ENCODE assay signal across 9 cellular contexts in genomic region chr1:116372186-116372585, GRCh38. TPM values are rescaled to one million over a fixed set of nuclear protein-coding genes. Genes with fewer than 3 reads are reported as not detected.
A peak's percentile ranks its signal among the peaks of the same experiment; 100 is the strongest.
DNase-seq lines count a peak whose midpoint lies in the region; ATAC-seq and TF ChIP-seq lines count a peak whose summit lies in the region.
"Had no signal": no experiment of that assay in that cellular context is flagged by ENCODE, and none has a peak within 500 bp of the region (broad histone marks: within the 10 kb centered on the region; RNA-seq: fewer than 3 reads in every experiment).

No MANE protein-coding gene starts in this region.

- no peak for ATAC-seq in HCT116
- no peak for ATAC-seq in HG03378 (IDR thresholded peaks at IDR 0.05; ENCODE audit: unreplicated experiment)
- no peak for ATAC-seq in HG03045 (IDR thresholded peaks at IDR 0.05; ENCODE audit: unreplicated experiment)
- ATAC-seq in HG03196 (IDR thresholded peaks at IDR 0.05; ENCODE audit: unreplicated experiment), result no peak

- CTCF ChIA-PET in HCT116 (lab: Charles Lee), result interaction anchor here (1.5 kb wide), 1 partner anchor 233 kb away, joined by 3 read pairs; no protein-coding TSS in a partner anchor

- H3K36me3 Mint-ChIP-seq in activated T-helper 2 cell treated with anti-CD3 and anti-CD28 coated beads, Interferon-gamma antibody, Interleukin-2, Interleukin-4, amounts not matched to agents 10 μg/mL and 5 μg/mL and 100 μg/mL, durations not matched to agents 14 hours and 24 hours and 36 hours (ENCODE audit: low read depth), result peaks cover 17% of the 10 kb centered on the region

- no peak for TF ChIP-seq POLR2A in HCT116 (IDR thresholded peaks at IDR 0.05; ENCODE audit: borderline replicate concordance, extremely low read depth, insufficient read depth, insufficient read length)

- H3K9me3 ChIP-seq in HCT116 (ENCODE audit: control insufficient read depth in 1 of 2, insufficient read depth in 1 of 2, low read depth in 1 of 2, low read length in 2 of 2) (no peaks in the 10 kb centered on the region), iPS DF 6.9 (ENCODE audit: control insufficient read depth, insufficient read depth, low read length) (no peaks in the 10 kb centered on the region)

- H3K9me2 ChIP-seq in HCT116 (ENCODE audit: insufficient read depth), result no peaks in the 10 kb centered on the region

- H3K4me3 ChIP-seq in HCT116 (replicated peaks in 1 of 2; ENCODE audit: low read depth in 1 of 2, low read length in 2 of 2), result peak overlapping the region; percentile 68 to 81
- peak overlapping the region; percentile 82; the same call in 1 of the 2 replicates for H3K4me3 ChIP-seq in iPS DF 6.9 (ENCODE audit: low read length)
- peak overlapping the region; percentile 57 to 98 (median 82) for H3K4me3 ChIP-seq in skin epidermis

- POLR2A ChIA-PET in HCT116 (lab: Charles Lee), result interaction anchor here (1.0 kb wide), 1 partner anchor 163 kb away, joined by 3 read pairs; no protein-coding TSS in a partner anchor

- RAD21 ChIA-PET in HCT116 (lab: Charles Lee; ENCODE audit: low non-redundant PET in 1 of 2, low total read pairs in 2 of 2, uncharacterized antibody in 2 of 2, unreplicated experiment in 2 of 2), result no interaction called here

- H4K20me1 ChIP-seq in HCT116 (ENCODE audit: insufficient read depth), result peaks cover 6% of the 10 kb centered on the region; the same call in 1 of the 2 replicates

- peaks cover 27% of the 10 kb centered on the region for H3K4me1 Mint-ChIP-seq in activated T-helper 2 cell treated with anti-CD3 and anti-CD28 coated beads, Interferon-gamma antibody, Interleukin-2, Interleukin-4, amounts not matched to agents 10 μg/mL and 5 μg/mL and 100 μg/mL, durations not matched to agents 14 hours and 24 hours and 36 hours (ENCODE audit: low read depth)

- WGBS in iPS DF 6.9 (ENCODE audit: insufficient coverage, insufficient read length), result no CpG with 5 or more reads among the region's 11 CpGs

- H3K27me3 Mint-ChIP-seq in activated T-helper 2 cell treated with anti-CD3 and anti-CD28 coated beads, Interferon-gamma antibody, Interleukin-2, Interleukin-4, amounts not matched to agents 10 μg/mL and 5 μg/mL and 100 μg/mL, durations not matched to agents 14 hours and 24 hours and 36 hours (ENCODE audit: low read depth), result peaks cover 32% of the 10 kb centered on the region

- TF ChIP-seq RAD21 in HCT116 (IDR thresholded peaks at IDR 0.05; ENCODE audit: low read depth), result no peak

- peaks cover 40% of the 10 kb centered on the region for H3K79me2 ChIP-seq in HCT116 (ENCODE audit: insufficient read depth, low read length)

- intact Hi-C loops in HCT116 (cut with micrococcal nuclease), result no loop called here
- intact Hi-C loops in activated T-helper 2 cell treated with anti-CD3 and anti-CD28 coated beads, Interferon-gamma antibody, Interleukin-2, Interleukin-4, amounts not matched to agents 10 μg/mL and 5 μg/mL and 100 μg/mL, durations not matched to agents 14 hours and 24 hours and 36 hours (cut with micrococcal nuclease), result loop anchor here (5.0 to 10.0 kb wide), 5 partner anchors 220 to 1555 kb away; partner anchors contain the start of genes GDAP2, TENT5C and WDR3

- TF ChIP-seq CTCF in HCT116 (IDR thresholded peaks at IDR 0.05 in 2 of 3, conservative IDR thresholded peaks at IDR 0.05 in 1 of 3; ENCODE audit: borderline replicate concordance in 1 of 3, insufficient read depth in 1 of 3, low read depth in 2 of 3, low read length in 2 of 3), result no peak

- no peaks in the 10 kb centered on the region for H3K9me3 Mint-ChIP-seq in activated T-helper 2 cell treated with anti-CD3 and anti-CD28 coated beads, Interferon-gamma antibody, Interleukin-2, Interleukin-4, amounts not matched to agents 10 μg/mL and 5 μg/mL and 100 μg/mL, durations not matched to agents 14 hours and 24 hours and 36 hours

- H3K4me3 Mint-ChIP-seq in activated T-helper 2 cell treated with anti-CD3 and anti-CD28 coated beads, Interferon-gamma antibody, Interleukin-2, Interleukin-4, amounts not matched to agents 10 μg/mL and 5 μg/mL and 100 μg/mL, durations not matched to agents 14 hours and 24 hours and 36 hours (ENCODE audit: low read depth), result peak overlapping the region; percentile 74

- peak overlapping the region; percentile 47 for H3K27ac Mint-ChIP-seq in activated T-helper 2 cell treated with anti-CD3 and anti-CD28 coated beads, Interferon-gamma antibody, Interleukin-2, Interleukin-4, amounts not matched to agents 10 μg/mL and 5 μg/mL and 100 μg/mL, durations not matched to agents 14 hours and 24 hours and 36 hours

- H3K4me2 ChIP-seq in HCT116 (ENCODE audit: low read length), result peak overlapping the region; percentile 97

- peaks cover 32 to 41% of the 10 kb centered on the region in 2 experiments for H3K4me1 ChIP-seq in HCT116 (ENCODE audit: control insufficient read depth in 1 of 2, insufficient read depth in 2 of 2, low read length in 2 of 2)
- peaks cover 3% of the 10 kb centered on the region; the same call in 1 of the 2 replicates for H3K4me1 ChIP-seq in iPS DF 6.9 (ENCODE audit: control insufficient read depth, insufficient read depth, low read length)

- no peak for DNase-seq in HCT116 (ENCODE audit: low read depth, low spot score)
- DNase-seq in activated T-helper 2 cell treated with anti-CD3 and anti-CD28 coated beads, Interferon-gamma antibody, Interleukin-2, Interleukin-4, amounts not matched to agents 10 μg/mL and 5 μg/mL and 100 μg/mL, durations not matched to agents 14 hours and 24 hours and 36 hours (ENCODE audit: low spot score), result no peak
- no peak for DNase-seq in iPS DF 6.9 (ENCODE audit: low read depth, low spot score)
- DNase-seq in NCI-H2227 treated with DMSO at 0.1 percent for 48 hours (lab: John Stamatoyannopoulos, UW), result no peak
- DNase-seq: stimulated activated CD4-positive, alpha-beta T cell treated with anti-CD3 and anti-CD28 coated beads, Interleukin-4, amount 100 ng/mL, for 24 hours had no signal

- H2AFZ ChIP-seq in HCT116 (ENCODE audit: low read depth, low read length, poor library complexity, severe bottlenecking), result no peak overlapping the region

- H3K36me3 ChIP-seq in HCT116 (ENCODE audit: control insufficient read depth in 1 of 2, insufficient read depth in 2 of 2, low read length in 2 of 2) (no peaks in the 10 kb centered on the region), iPS DF 6.9 (ENCODE audit: control insufficient read depth, insufficient read depth, low read length) (no peaks in the 10 kb centered on the region)

- BruUV-seq in HCT116 (replicated peaks; lab: Mats Ljungman, UMichigan), result no TSS peak

- peak overlapping the region; percentile 90 for H3K9ac ChIP-seq in HCT116 (ENCODE audit: low read length)

- no peak overlapping the region; the same call in 1 of the 2 replicates for H3K27ac ChIP-seq in HCT116 (ENCODE audit: low read depth, low read length)
- H3K27ac ChIP-seq in iPS DF 6.9 (ENCODE audit: low read length), result no peak overlapping the region
- peak overlapping the region in 15 of 21 experiments; percentile 89 to 99 (median 98) for H3K27ac ChIP-seq in skin epidermis

- H3K27me3 ChIP-seq in HCT116 (ENCODE audit: insufficient read depth, low read length) (no peaks in the 10 kb centered on the region), iPS DF 6.9 (ENCODE audit: control insufficient read depth, insufficient read depth, low read length) (no peaks in the 10 kb centered on the region)

TF ChIP-seq in HCT116, 20 proteins besides CTCF, POLR2A, EP300 and RAD21 (continues in another document):
- no peak for TF ChIP-seq ELF1 (IDR thresholded peaks at IDR 0.05; ENCODE audit: borderline replicate concordance, low read depth)
- TF ChIP-seq EZH2 (IDR thresholded peaks at IDR 0.05), result no peak
- TF ChIP-seq YY1 (IDR thresholded peaks at IDR 0.05; ENCODE audit: extremely low read depth, insufficient replicate concordance, low read depth, low read length), result no peak
- TF ChIP-seq REST (IDR thresholded peaks at IDR 0.05; ENCODE audit: low read depth), result no peak
- no peak for TF ChIP-seq CEBPB (IDR thresholded peaks at IDR 0.05; ENCODE audit: low read depth)

RNA-seq across cellular contexts. Expression of gene ATP1A1, which starts 0.9 kb away (rescaled TPM):
- 290 TPM for total RNA-seq in HCT116 (2021; ENCODE audit: unreplicated experiment)
- polyA plus RNA-seq in HCT116 (2012), result 325 and 338 TPM in 2 replicates
- total RNA-seq in activated T-helper 2 cell treated with anti-CD3 and anti-CD28 coated beads, Interferon-gamma antibody, Interleukin-2, Interleukin-4, amounts not matched to agents 10 μg/mL and 5 μg/mL and 100 μg/mL, durations not matched to agents 14 hours and 24 hours and 36 hours, result 196 and 200 TPM in 2 replicates

Comparison
In these comparisons a context has a peak if more than half of its experiments do, and no peak if none do; other contexts are left out.
1. H3K27ac ChIP-seq: peak in skin epidermis (15 of 21); none in HCT116 (single experiment) and iPS DF 6.9 (single experiment).
2. Peak in every context shown above with its lines, with median percentiles within 50 percentile points of each other: H3K4me3 ChIP-seq.